ENCODE assay signal across 24 cellular contexts in the genomic region with DNA sequence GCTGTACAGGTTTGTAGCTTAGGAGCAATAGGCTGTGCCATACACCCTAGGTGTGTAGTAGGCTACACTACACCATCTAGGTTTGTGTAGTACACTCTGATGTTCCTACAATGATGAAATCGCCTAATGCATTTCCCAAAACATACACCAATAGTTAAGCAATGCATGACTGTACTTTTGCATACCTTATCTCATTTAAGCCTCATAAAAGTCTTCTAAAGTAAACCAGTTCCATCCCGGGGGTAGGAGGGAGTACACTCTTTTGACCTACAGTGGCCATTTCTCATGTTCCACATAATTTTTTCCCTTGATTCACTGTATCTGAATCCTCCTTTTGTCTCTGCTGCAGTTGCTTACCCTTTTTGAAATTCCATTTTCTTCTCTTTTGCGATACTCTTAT. TPM values are rescaled to one million over a fixed set of nuclear protein-coding genes. Genes with fewer than 3 reads are reported as not detected.
"Had no signal": no experiment of that assay in that cellular context is flagged by ENCODE, and none has a peak within 500 bp of the region (broad histone marks: within the 10 kb centered on the region; RNA-seq: fewer than 3 reads in every experiment).

No MANE protein-coding gene starts in this region.

- H3K27ac Mint-ChIP-seq: dendritic cell treated with granulocyte-macrophage colony-stimulating factor and Interleukin-4, amounts not matched to agents 40 ng/mL and 50 ng/mL, for 4 days; nephron; progenitor cell of endocrine pancreas; stimulated activated memory B cell treated with anti-CD40 and anti-IgM and Interleukin-4, amounts not matched to agents 10 μg/mL and 1 μg/mL and 100 μg/mL, for 72 hours had no signal

- H3K9me3 Mint-ChIP-seq: dendritic cell treated with granulocyte-macrophage colony-stimulating factor and Interleukin-4, amounts not matched to agents 40 ng/mL and 50 ng/mL, for 4 days; effector memory CD8-positive, alpha-beta T cell; naive B cell; nephron; stimulated activated memory B cell treated with anti-CD40 and anti-IgM and Interleukin-4, amounts not matched to agents 10 μg/mL and 1 μg/mL and 100 μg/mL, for 72 hours; stimulated activated naive CD8-positive, alpha-beta T cell treated with anti-CD3 and anti-CD28 coated beads, Interleukin-15, Interleukin-2, amounts not matched to agents 100 ng/mL and 50 ng/mL, for 24 hours had no signal

- H3K4me3 Mint-ChIP-seq: dendritic cell treated with granulocyte-macrophage colony-stimulating factor and Interleukin-4, amounts not matched to agents 40 ng/mL and 50 ng/mL, for 4 days; effector memory CD8-positive, alpha-beta T cell; naive B cell; nephron; stimulated activated memory B cell treated with anti-CD40 and anti-IgM and Interleukin-4, amounts not matched to agents 10 μg/mL and 1 μg/mL and 100 μg/mL, for 72 hours; stimulated activated naive CD8-positive, alpha-beta T cell treated with anti-CD3 and anti-CD28 coated beads, Interleukin-15, Interleukin-2, amounts not matched to agents 100 ng/mL and 50 ng/mL, for 24 hours had no signal

- H3K9me3 ChIP-seq: esophagus squamous epithelium, heart left ventricle, pancreas, testis, tibial nerve, upper lobe of right lung, vagina had no signal

- DNase-seq: effector memory CD8-positive, alpha-beta T cell; esophagus squamous epithelium; foreskin keratinocyte; heart left ventricle; hippocampal formation; kidney glomerular epithelial cell; mesendoderm; naive B cell; occipital lobe; pancreas; right cardiac atrium; stimulated activated CD4-positive, alpha-beta T cell treated with anti-CD3 and anti-CD28 coated beads, Interleukin-1b, Interleukin-23, amount 100 ng/mL, for 48 hours; stimulated activated CD4-positive, alpha-beta T cell treated with anti-CD3 and anti-CD28 coated beads, Interleukin-4, amount 100 ng/mL, for 24 hours; testis; upper lobe of right lung had no signal

- ATAC-seq: effector memory CD8-positive, alpha-beta T cell; foreskin keratinocyte; heart left ventricle; pancreas; right cardiac atrium; stimulated activated memory B cell treated with anti-CD40 and anti-IgM and Interleukin-4, amounts not matched to agents 10 μg/mL and 1 μg/mL and 100 μg/mL, for 72 hours; upper lobe of right lung had no signal

- H3K4me1 Mint-ChIP-seq: nephron; stimulated activated memory B cell treated with anti-CD40 and anti-IgM and Interleukin-4, amounts not matched to agents 10 μg/mL and 1 μg/mL and 100 μg/mL, for 72 hours had no signal

- H3K27me3 Mint-ChIP-seq: dendritic cell treated with granulocyte-macrophage colony-stimulating factor and Interleukin-4, amounts not matched to agents 40 ng/mL and 50 ng/mL, for 4 days; effector memory CD8-positive, alpha-beta T cell; naive B cell; progenitor cell of endocrine pancreas; stimulated activated memory B cell treated with anti-CD40 and anti-IgM and Interleukin-4, amounts not matched to agents 10 μg/mL and 1 μg/mL and 100 μg/mL, for 72 hours; stimulated activated naive CD8-positive, alpha-beta T cell treated with anti-CD3 and anti-CD28 coated beads, Interleukin-15, Interleukin-2, amounts not matched to agents 100 ng/mL and 50 ng/mL, for 24 hours had no signal

- H3K27ac ChIP-seq: esophagus squamous epithelium, foreskin keratinocyte, heart left ventricle, pancreas, testis, tibial nerve, upper lobe of right lung, vagina had no signal

- H3K27me3 ChIP-seq: esophagus squamous epithelium, foreskin keratinocyte, heart left ventricle, pancreas, testis, tibial nerve, upper lobe of right lung, vagina had no signal

- H3K4me2 ChIP-seq: smooth muscle cell had no signal

- H3K4me1 ChIP-seq: esophagus squamous epithelium, foreskin keratinocyte, pancreas, testis, tibial nerve, upper lobe of right lung, vagina had no signal

- H3K4me3 ChIP-seq: esophagus squamous epithelium, heart left ventricle, pancreas, smooth muscle cell, testis, tibial nerve, upper lobe of right lung, vagina had no signal

RNA-seq across cellular contexts. Expression of a gene that starts 32.9 kb away (rescaled TPM):
- total RNA-seq: epithelial cell of proximal tubule had no signal
- polyA plus RNA-seq: smooth muscle cell had no signal
